ENCODE assay signal across 27 cellular contexts in the genomic region with DNA sequence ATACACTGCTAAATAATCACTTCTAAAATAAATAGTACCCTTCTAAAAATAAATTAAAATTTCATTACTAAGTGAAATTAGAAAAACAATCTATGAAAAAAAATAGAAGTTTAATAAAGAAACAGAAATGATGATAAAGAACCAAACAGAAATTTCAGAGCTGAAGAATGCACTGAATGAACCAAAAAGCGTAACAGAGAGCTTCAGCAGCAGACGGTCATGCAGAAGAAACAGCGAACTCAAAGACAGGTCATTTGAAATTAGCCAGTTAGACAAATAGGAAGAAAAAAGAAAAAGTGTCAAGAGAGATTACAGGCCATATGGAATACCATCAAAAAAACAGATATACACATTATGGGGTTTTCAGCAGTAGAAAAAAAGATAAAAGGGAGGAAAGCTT.
"Had no signal": no experiment of that assay in that cellular context is flagged by ENCODE, and none has a peak within 500 bp of the region (broad histone marks: within the 10 kb centered on the region; RNA-seq: fewer than 3 reads in every experiment).

No MANE protein-coding gene starts in this region.

- H3K4me3 ChIP-seq: stomach, suprapubic skin, testis, thoracic aorta, thyroid gland, tibial artery, tibial nerve, transverse colon, upper lobe of left lung, upper lobe of right lung, uterus, vagina had no signal

- H3K9me3 ChIP-seq: testis, thoracic aorta, thyroid gland, transverse colon, upper lobe of left lung, upper lobe of right lung, uterus, vagina had no signal

- DNase-seq: stimulated activated CD4-positive, alpha-beta T cell treated with anti-CD3 and anti-CD28 coated beads, Interleukin-2, amount 100 ng/mL, for 48 hours; stimulated activated CD4-positive, alpha-beta T cell treated with anti-CD3 and anti-CD28 coated beads, Interleukin-4, amount 100 ng/mL, for 1 hour; stimulated activated CD4-positive, alpha-beta T cell treated with anti-CD3 and anti-CD28 coated beads, Interleukin-4, amount 100 ng/mL, for 24 hours; stimulated activated CD4-positive, alpha-beta T cell treated with anti-CD3 and anti-CD28 coated beads, Interleukin-4, amount 100 ng/mL, for 4 hours; stimulated activated CD8-positive, alpha-beta memory T cell treated with anti-CD3 and anti-CD28 coated beads, Interleukin-4, amount 100 ng/mL, for 48 hours; stimulated activated naive B cell treated with anti-CD40 and anti-IgM and Interleukin-4, amounts not matched to agents 10 μg/mL and 1 μg/mL and 100 μg/mL, for 72 hours; stimulated activated naive CD4-positive, alpha-beta T cell; stimulated activated naive CD4-positive, alpha-beta T cell treated with Interleukin-2 at 50 U/mL for 16 hours; stimulated activated naive CD8-positive, alpha-beta T cell treated with anti-CD3 and anti-CD28 coated beads, Interleukin-15, amount 100 ng/mL, for 72 hours; stimulated activated naive CD8-positive, alpha-beta T cell treated with anti-CD3 and anti-CD28 coated beads, Interleukin-15, Interleukin-2, amounts not matched to agents 100 U/mL and 50 U/mL, for 24 hours; stomach; substantia nigra; testis; thyroid gland; tibial artery; transverse colon; trophoblast cell; upper lobe of left lung; upper lobe of right lung; uterus had no signal

- H3K27me3 ChIP-seq: stomach, suprapubic skin, testis, thyroid gland, tibial artery, tibial nerve, transverse colon, upper lobe of left lung, upper lobe of right lung, uterus, vagina had no signal

- ATAC-seq: stimulated activated effector memory CD8-positive, alpha-beta T cell treated with anti-CD3 and anti-CD28 coated beads, Interleukin-12 subunit alpha, Interleukin-12 subunit beta, amount 100 ng/mL, for 72 hours; stimulated activated memory B cell treated with anti-CD40 and anti-IgM and Interleukin-4, amounts not matched to agents 10 μg/mL and 1 μg/mL and 100 μg/mL, for 72 hours; stimulated activated naive B cell treated with anti-CD40 and anti-IgM and Interleukin-4, amounts not matched to agents 10 μg/mL and 1 μg/mL and 100 μg/mL, for 72 hours; stimulated activated naive CD8-positive, alpha-beta T cell treated with anti-CD3 and anti-CD28 coated beads, Interleukin-15, amount 100 ng/mL, for 72 hours; stimulated activated naive CD8-positive, alpha-beta T cell treated with anti-CD3 and anti-CD28 coated beads, Interleukin-15, Interleukin-2, amounts not matched to agents 100 U/mL and 50 U/mL, for 24 hours had no signal

- FAIRE-seq: urothelium cell line had no signal

- H3K27ac ChIP-seq: stomach, suprapubic skin, testis, thoracic aorta, thyroid gland, tibial artery, tibial nerve, transverse colon, upper lobe of left lung, upper lobe of right lung, uterus, vagina had no signal

- H3K36me3 ChIP-seq: stomach, suprapubic skin, thoracic aorta, thyroid gland, tibial artery, tibial nerve, transverse colon, upper lobe of left lung, upper lobe of right lung, uterus, vagina had no signal

- H3K4me1 ChIP-seq: stomach, suprapubic skin, testis, tibial artery, tibial nerve, transverse colon, upper lobe of left lung, upper lobe of right lung, uterus, vagina had no signal
